Comparison of ENCODE assay signal across 23 cellular contexts in the genomic region with DNA sequence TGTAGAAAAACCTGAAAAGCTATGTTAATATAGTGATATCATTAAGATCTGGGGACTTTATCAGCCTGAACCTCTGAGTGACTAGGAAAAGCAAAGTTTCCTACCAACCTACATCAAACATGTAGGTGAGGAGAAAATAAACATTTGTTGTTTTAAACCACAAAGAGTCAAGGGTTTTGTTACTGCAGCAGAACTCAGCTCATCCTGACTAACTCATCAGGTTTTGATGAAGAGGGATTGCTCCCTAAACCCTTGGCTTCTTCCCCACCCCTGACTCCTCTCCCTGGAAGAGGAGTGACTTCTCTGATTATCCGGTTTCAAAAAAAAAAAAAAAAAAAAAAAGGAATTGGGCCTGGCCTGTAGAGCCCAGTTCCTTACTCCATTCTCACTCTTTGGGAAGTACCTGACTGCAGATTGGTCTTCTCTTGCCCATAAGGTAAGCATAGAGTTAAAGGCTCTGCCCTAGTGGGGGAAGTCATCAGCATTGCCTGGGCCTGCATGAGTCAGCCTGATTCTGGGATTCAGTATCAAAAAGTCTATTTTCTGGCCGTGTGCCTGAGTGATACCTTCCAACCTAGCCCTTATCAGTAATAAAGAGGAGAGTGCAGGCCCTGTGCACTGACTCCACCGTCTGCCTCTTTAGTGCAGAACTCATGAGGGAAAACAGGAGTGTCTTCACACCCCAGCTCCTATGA. TPM values are rescaled to one million over a fixed set of nuclear protein-coding genes. Genes with fewer than 3 reads are reported as not detected.
DNase-seq lines count a peak whose midpoint lies in the region; ATAC-seq and TF ChIP-seq lines count a peak whose summit lies in the region.
"Had no signal": no experiment of that assay in that cellular context is flagged by ENCODE, and none has a peak within 500 bp of the region (broad histone marks: within the 10 kb centered on the region; RNA-seq: fewer than 3 reads in every experiment).

No MANE protein-coding gene starts in this region.

- TF ChIP-seq EP300 in SK-N-SH (IDR thresholded peaks at IDR 0.05; ENCODE audit: borderline replicate concordance in 1 of 2, low read depth in 1 of 2, low read length in 1 of 2) = peak in 1 of 2 experiments; percentile 49; a peak in 1 of 4 replicates

- H3K27ac ChIP-seq in breast epithelium = no peak overlapping the region
- H3K27ac ChIP-seq in SK-N-SH (ENCODE audit: low read depth in 2 of 2, low read length in 1 of 2) = peak overlapping the region; percentile 7 to 68
- peak overlapping the region; percentile 68 for H3K27ac ChIP-seq in vagina
- H3K27ac ChIP-seq: brain microvascular endothelial cell, C4-2B, upper lobe of left lung had no signal

- no peak overlapping the region; the same call in 1 of the 2 replicates for H3K9ac ChIP-seq in SK-N-SH

- intact Hi-C loops in MCF 10A (cut with micrococcal nuclease) = loop anchor here (10.0 kb wide), 1 partner anchor 708 kb away; no protein-coding TSS in a partner anchor
- intact Hi-C loops in breast epithelium (cut with DNase I; ENCODE audit: low total_unique reads) = loop anchor here (10.0 kb wide), 1 partner anchor 168 kb away; no protein-coding TSS in a partner anchor
- intact Hi-C loops in vagina (cut with DNase I) = loop anchor here (10.0 kb wide), 1 partner anchor 268 kb away; no protein-coding TSS in a partner anchor

- no peaks in the 10 kb centered on the region for H3K9me3 Mint-ChIP-seq in MCF 10A (ENCODE audit: unreplicated experiment)
- H3K9me3 Mint-ChIP-seq: effector memory CD8-positive, alpha-beta T cell; natural killer cell had no signal

- no peaks in the 10 kb centered on the region for H3K36me3 ChIP-seq in breast epithelium
- H3K36me3 ChIP-seq in SK-N-SH (replicated peaks in 1 of 2; ENCODE audit: control insufficient read depth in 1 of 2, insufficient read depth in 2 of 2, low read length in 1 of 2) = no peaks in the 10 kb centered on the region
- H3K36me3 ChIP-seq in vagina = no peaks in the 10 kb centered on the region
- H3K36me3 ChIP-seq: brain microvascular endothelial cell, upper lobe of left lung had no signal

- H3K4me2 ChIP-seq in SK-N-SH = no peak overlapping the region

- POLR2A ChIA-PET in MCF 10A (lab: Yijun Ruan, JAX) = interaction anchor here (0.7 to 1.9 kb wide), 5 partner anchors 48 to 177 kb away, joined by 3 to 8 read pairs (median 3); no protein-coding TSS in a partner anchor
- POLR2A ChIA-PET in SK-N-SH (lab: Yijun Ruan, JAX) = interaction anchor here (1.3 kb wide), 1 partner anchor 175 kb away, joined by 5 read pairs; no protein-coding TSS in a partner anchor

- H3K79me2 ChIP-seq in SK-N-SH (ENCODE audit: insufficient read depth) = no peaks in the 10 kb centered on the region

- H3K4me1 ChIP-seq in breast epithelium (no peaks in the 10 kb centered on the region), SK-N-SH (ENCODE audit: control insufficient read depth in 1 of 2, insufficient read depth in 2 of 2, low read depth in 1 of 2, low read length in 1 of 2) (peaks cover 36 to 39% of the 10 kb centered on the region in 2 experiments), vagina (peaks cover 53% of the 10 kb centered on the region)

- peaks cover 27% of the 10 kb centered on the region for H3K4me1 Mint-ChIP-seq in MCF 10A (ENCODE audit: insufficient read depth, unreplicated experiment)
- H3K4me1 Mint-ChIP-seq: natural killer cell had no signal

- TF ChIP-seq CTCF in MCF 10A (IDR thresholded peaks at IDR 0.05; ENCODE audit: unreplicated experiment) (no peak), breast epithelium (IDR thresholded peaks at IDR 0.05) (no peak), SK-N-SH (IDR thresholded peaks at IDR 0.05) (no peak), vagina (IDR thresholded peaks at IDR 0.05) (no peak)

- H2AFZ ChIP-seq in SK-N-SH (ENCODE audit: low read depth) = no peak overlapping the region

- H3K27me3 Mint-ChIP-seq in MCF 10A (ENCODE audit: insufficient read depth, unreplicated experiment) = no peaks in the 10 kb centered on the region

- H3K4me3 Mint-ChIP-seq in MCF 10A (ENCODE audit: unreplicated experiment) = no peak overlapping the region
- H3K4me3 Mint-ChIP-seq: activated CD8-positive, alpha-beta T cell treated with anti-CD3 and anti-CD28 coated beads for 36 hours; effector memory CD8-positive, alpha-beta T cell; natural killer cell had no signal

- TF ChIP-seq RAD21 in SK-N-SH (IDR thresholded peaks at IDR 0.05; ENCODE audit: low read length) = peak; percentile 2; the same call in 1 of the 2 replicates

- no peak for TF ChIP-seq POLR2A in breast epithelium (IDR thresholded peaks at IDR 0.05)
- no peak for TF ChIP-seq POLR2A in vagina (IDR thresholded peaks at IDR 0.05)

- ATAC-seq in HG03521 (IDR thresholded peaks at IDR 0.05; ENCODE audit: unreplicated experiment) = no peak
- ATAC-seq: activated CD4-positive, CD25-positive, alpha-beta regulatory T cell treated with anti-CD3 and anti-CD28 coated beads, Interleukin-2, amount 50 U/mL, for 24 hours; activated CD8-positive, alpha-beta T cell treated with anti-CD3 and anti-CD28 coated beads for 36 hours; effector memory CD8-positive, alpha-beta T cell; left lobe of liver; natural killer cell; Right ventricle myocardium inferior; sciatic nerve had no signal

- no peaks in the 10 kb centered on the region for H4K20me1 ChIP-seq in SK-N-SH (ENCODE audit: insufficient read depth)

- CTCF ChIA-PET in MCF 10A (lab: Yijun Ruan, JAX) (interaction anchor here (1.1 to 10.2 kb wide), 6 partner anchors 10 to 279 kb away, joined by 3 to 298 read pairs (median 33); no protein-coding TSS in a partner anchor), SK-N-SH (lab: Yijun Ruan, JAX) (interaction anchor here (0.7 to 18.9 kb wide), 8 partner anchors 8 to 276 kb away, joined by 3 to 920 read pairs (median 25); partner anchors contain the start of gene BDKRB1)

- 11% methylated on average over 3 of the region's 3 CpGs for WGBS in SK-N-SH (ENCODE audit: low lambda C conversion rate)

- DNase-seq in MCF 10A (ENCODE audit: unreplicated experiment) (peak; percentile 36), breast epithelium (ENCODE audit: low spot score in 2 of 2) (no peak), SK-N-SH (no peak), iris pigment epithelial cell (ENCODE audit: low read depth) (peak; percentile 64), vagina (ENCODE audit: extremely low spot score in 2 of 2) (no peak), NCI-H2227 (lab: John Stamatoyannopoulos, UW; ENCODE audit: unreplicated experiment) (no peak), GF-D8 (lab: John Stamatoyannopoulos, UW) (no peak)
- DNase-seq: activated CD8-positive, alpha-beta T cell treated with anti-CD3 and anti-CD28 coated beads for 36 hours; activated gamma-delta T cell treated with Interleukin-2 at 50 U/mL for 16 hours; brain microvascular endothelial cell; Calu3; effector memory CD8-positive, alpha-beta T cell; Karpas-422; midbrain; natural killer cell; NCI-H1105; upper lobe of left lung had no signal

- BruUV-seq in MCF 10A (replicated peaks; lab: Mats Ljungman, UMichigan) = no TSS peak

- peaks cover 25% of the 10 kb centered on the region for H3F3A ChIP-seq in SK-N-SH (replicated peaks; ENCODE audit: insufficient read depth)

- H3K9me3 ChIP-seq in breast epithelium = peaks cover 7 to 11% of the 10 kb centered on the region in 2 donors
- no peaks in the 10 kb centered on the region; the same call in 1 of the 2 replicates for H3K9me3 ChIP-seq in SK-N-SH
- peaks cover 2% of the 10 kb centered on the region for H3K9me3 ChIP-seq in vagina

- H3K4me3 ChIP-seq in breast epithelium (no peak overlapping the region), SK-N-SH (ENCODE audit: low read depth in 2 of 2, low read length in 1 of 2) (no peak overlapping the region), vagina (no peak overlapping the region)
- H3K4me3 ChIP-seq: upper lobe of left lung had no signal

- H3K9me2 ChIP-seq in SK-N-SH = no peaks in the 10 kb centered on the region

- H3K36me3 Mint-ChIP-seq in MCF 10A (ENCODE audit: insufficient read depth, unreplicated experiment) = no peaks in the 10 kb centered on the region
- H3K36me3 Mint-ChIP-seq: natural killer cell had no signal

- H3K27me3 ChIP-seq in breast epithelium = no peaks in the 10 kb centered on the region
- no peaks in the 10 kb centered on the region for H3K27me3 ChIP-seq in SK-N-SH (ENCODE audit: insufficient read depth)
- H3K27me3 ChIP-seq in vagina = no peaks in the 10 kb centered on the region
- H3K27me3 ChIP-seq: brain microvascular endothelial cell, upper lobe of left lung had no signal

- H3K27ac Mint-ChIP-seq in MCF 10A (ENCODE audit: low read depth, unreplicated experiment) = no peak overlapping the region
- H3K27ac Mint-ChIP-seq: activated CD8-positive, alpha-beta T cell treated with anti-CD3 and anti-CD28 coated beads for 36 hours; effector memory CD8-positive, alpha-beta T cell; natural killer cell had no signal

TF ChIP-seq in SK-N-SH, 30 proteins besides CTCF, POLR2A, EP300 and RAD21 (continues in another document):
- TF ChIP-seq FOXM1 (IDR thresholded peaks at IDR 0.05; ENCODE audit: low read depth) (no peak), TAF1 (IDR thresholded peaks at IDR 0.05; ENCODE audit: borderline replicate concordance, low read depth, low read length) (no peak), NRF1 (IDR thresholded peaks at IDR 0.05; ENCODE audit: low read depth, low read length) (no peak), RCOR1 (IDR thresholded peaks at IDR 0.05; ENCODE audit: low read length) (no peak), RFX5 (IDR thresholded peaks at IDR 0.05; ENCODE audit: low read length) (no peak), GABPA (IDR thresholded peaks at IDR 0.05; ENCODE audit: low read depth) (no peak), EZH2phosphoT487 (IDR thresholded peaks at IDR 0.05; ENCODE audit: borderline replicate concordance, low read depth) (no peak), GATA2 (CRISPR knock-in tag; IDR thresholded peaks at IDR 0.05) (no peak), TEAD4 (IDR thresholded peaks at IDR 0.05; ENCODE audit: borderline replicate concordance, insufficient read depth) (no peak), TCF12 (IDR thresholded peaks at IDR 0.05) (peak; percentile 64), MXI1 (IDR thresholded peaks at IDR 0.05; ENCODE audit: low read depth, low read length) (no peak), YY1 (IDR thresholded peaks at IDR 0.05; ENCODE audit: low read depth) (no peak)
- TF ChIP-seq, protein P1, sequence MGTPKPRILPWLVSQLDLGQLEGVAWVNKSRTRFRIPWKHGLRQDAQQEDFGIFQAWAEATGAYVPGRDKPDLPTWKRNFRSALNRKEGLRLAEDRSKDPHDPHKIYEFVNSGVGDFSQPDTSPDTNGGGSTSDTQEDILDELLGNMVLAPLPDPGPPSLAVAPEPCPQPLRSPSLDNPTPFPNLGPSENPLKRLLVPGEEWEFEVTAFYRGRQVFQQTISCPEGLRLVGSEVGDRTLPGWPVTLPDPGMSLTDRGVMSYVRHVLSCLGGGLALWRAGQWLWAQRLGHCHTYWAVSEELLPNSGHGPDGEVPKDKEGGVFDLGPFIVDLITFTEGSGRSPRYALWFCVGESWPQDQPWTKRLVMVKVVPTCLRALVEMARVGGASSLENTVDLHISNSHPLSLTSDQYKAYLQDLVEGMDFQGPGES (IDR thresholded peaks at IDR 0.05; ENCODE audit: low read depth, low read length) = no peak

RNA-seq across cellular contexts. Expression of gene BDKRB1, which starts 16.9 kb away (rescaled TPM):
- total RNA-seq in MCF 10A (2022) (0.32 and 0.51 TPM in 2 replicates), breast epithelium (1 to 10 TPM in 1 of 3 donors, not detected in 2; 5.9 TPM), vagina (2.5 TPM)
- 14.4 and 16.9 TPM in 2 replicates for polyA plus RNA-seq in SK-N-SH (2012; rRNA removed)
- 7.0 and 10.3 TPM in 2 replicates for polyA plus RNA-seq in SK-N-SH (2012; cell fraction: cytosol; rRNA removed)
- 16.6 and 26.9 TPM in 2 replicates for polyA plus RNA-seq in SK-N-SH (2012; cell fraction: nucleus; rRNA removed)
- total RNA-seq: activated CD8-positive, alpha-beta T cell treated with anti-CD3 and anti-CD28 coated beads for 36 hours; Calu3; left lobe of liver; natural killer cell; Right ventricle myocardium inferior had no signal

Comparison
In these comparisons a context has a peak if more than half of its experiments do, and no peak if none do; other contexts are left out.
1. DNase-seq: peak in MCF 10A (single experiment) and iris pigment epithelial cell (single experiment); none in breast epithelium (0 of 2), SK-N-SH (single experiment), vagina (0 of 2), NCI-H2227 (single experiment) and GF-D8 (single experiment).
2. H3K27ac ChIP-seq: peak in SK-N-SH (2 of 2) and vagina (single experiment); none in breast epithelium (0 of 2).